ENCODE assay signal across 9 cellular contexts in the genomic region with DNA sequence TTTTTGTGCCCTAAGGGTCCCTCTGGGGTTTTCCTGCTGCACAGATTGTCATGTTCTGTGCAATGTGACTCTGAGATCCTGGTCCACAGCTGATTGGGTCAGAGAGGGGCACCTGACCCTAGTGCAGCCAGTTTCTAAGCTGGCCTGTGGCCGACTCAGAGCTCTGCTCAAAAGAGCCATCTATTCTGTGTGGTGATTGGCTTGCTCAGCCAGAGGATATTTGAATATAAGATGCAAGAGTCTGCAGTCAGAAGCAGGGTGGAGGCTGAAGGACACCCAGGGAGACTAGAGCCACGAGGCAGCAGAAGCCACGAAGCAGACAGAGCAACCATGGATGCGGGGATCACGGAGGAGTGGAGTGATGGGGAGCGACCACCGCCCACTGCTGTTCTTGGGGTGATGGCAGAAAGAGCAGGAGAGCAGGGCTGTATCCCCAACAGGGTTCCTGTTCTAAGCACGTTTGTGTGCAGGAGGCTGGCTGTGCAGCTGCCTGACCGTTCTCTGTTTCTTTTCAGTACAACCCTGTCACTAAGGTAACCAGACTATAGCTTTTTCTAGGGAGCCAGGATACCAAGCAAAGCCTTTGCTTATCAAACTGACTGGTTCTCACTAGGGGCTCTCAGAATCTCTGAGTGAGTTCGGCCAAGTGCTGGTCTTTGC. TPM values are rescaled to one million over a fixed set of nuclear protein-coding genes. Genes with fewer than 3 reads are reported as not detected.
DNase-seq lines count a peak whose midpoint lies in the region; ATAC-seq, FAIRE-seq and TF ChIP-seq lines count a peak whose summit lies in the region.
"Had no signal": no experiment of that assay in that cellular context is flagged by ENCODE, and none has a peak within 500 bp of the region (broad histone marks: within the 10 kb centered on the region; RNA-seq: fewer than 3 reads in every experiment).

No MANE protein-coding gene starts in this region.

- no peaks in the 10 kb centered on the region for H3K9me3 ChIP-seq in astrocyte (ENCODE audit: insufficient read depth, low read depth, low read length)

- no peaks in the 10 kb centered on the region for H3K79me2 ChIP-seq in astrocyte (ENCODE audit: insufficient read depth, low read length)

- CTCF ChIA-PET in activated CD4-positive, alpha-beta T cell treated with anti-CD3 and anti-CD28 coated beads, Interleukin-2, amount 10 ng/mL, durations not matched to agents 7 days and 5 days (lab: Charles Lee), result interaction anchor here (0.9 to 1.3 kb wide), 2 partner anchors 11 kb away, joined by 4 to 5 read pairs; no protein-coding TSS in a partner anchor

- DNase-seq in DMS 273 (lab: John Stamatoyannopoulos, UW; ENCODE audit: unreplicated experiment) (peak; percentile 78), DMS 273 treated with DMSO at 0.1 percent for 48 hours (lab: John Stamatoyannopoulos, UW) (no peak), astrocyte (ENCODE audit: low read depth) (no peak), midbrain (lab: John Stamatoyannopoulos, UW) (peak; percentile 68), 8988T (no peak)
- no peak for DNase-seq in activated CD4-positive, alpha-beta T cell treated with anti-CD3 and anti-CD28 coated beads, Interleukin-2, amount 10 ng/mL, durations not matched to agents 7 days and 5 days

- H3K4me3 ChIP-seq in astrocyte (ENCODE audit: insufficient read depth, low read depth, low read length), result no peak overlapping the region

- no peak for ATAC-seq in HG03025 (IDR thresholded peaks at IDR 0.05; ENCODE audit: low FRiP score, unreplicated experiment)

- TF ChIP-seq CTCF in astrocyte (IDR thresholded peaks at IDR 0.05; ENCODE audit: insufficient read depth, low read depth, low read length), result no peak

- H3K4me1 ChIP-seq in astrocyte (ENCODE audit: insufficient read depth, low read length), result no peaks in the 10 kb centered on the region

- H3K27ac Mint-ChIP-seq in astrocyte (ENCODE audit: unreplicated experiment), result no peak overlapping the region
- H3K27ac Mint-ChIP-seq in activated CD4-positive, alpha-beta T cell treated with anti-CD3 and anti-CD28 coated beads, Interleukin-2, amount 10 ng/mL, durations not matched to agents 7 days and 5 days, result no peak overlapping the region

- no peaks in the 10 kb centered on the region for H3K36me3 Mint-ChIP-seq in astrocyte (ENCODE audit: low read depth, unreplicated experiment)
- H3K36me3 Mint-ChIP-seq in activated CD4-positive, alpha-beta T cell treated with anti-CD3 and anti-CD28 coated beads, Interleukin-2, amount 10 ng/mL, durations not matched to agents 7 days and 5 days (ENCODE audit: low read depth), result no peaks in the 10 kb centered on the region

- peaks cover 9% of the 10 kb centered on the region for H3K27me3 Mint-ChIP-seq in astrocyte (ENCODE audit: low read depth, unreplicated experiment)
- H3K27me3 Mint-ChIP-seq in activated CD4-positive, alpha-beta T cell treated with anti-CD3 and anti-CD28 coated beads, Interleukin-2, amount 10 ng/mL, durations not matched to agents 7 days and 5 days, result peaks cover 20% of the 10 kb centered on the region

- no peak for TF ChIP-seq RAD21 in Ishikawa (IDR thresholded peaks at IDR 0.05; ENCODE audit: low read depth)

- H3K4me3 Mint-ChIP-seq in astrocyte (ENCODE audit: unreplicated experiment), result no peak overlapping the region
- H3K4me3 Mint-ChIP-seq in activated CD4-positive, alpha-beta T cell treated with anti-CD3 and anti-CD28 coated beads, Interleukin-2, amount 10 ng/mL, durations not matched to agents 7 days and 5 days, result no peak overlapping the region

- no peak overlapping the region for H3K27ac ChIP-seq in astrocyte (ENCODE audit: low read depth, low read length)
- H3K27ac ChIP-seq: 22Rv1 had no signal

- POLR2A ChIA-PET in activated CD4-positive, alpha-beta T cell treated with anti-CD3 and anti-CD28 coated beads, Interleukin-2, amount 10 ng/mL, durations not matched to agents 7 days and 5 days (lab: Charles Lee), result no interaction called here

- no peaks in the 10 kb centered on the region for H3K27me3 ChIP-seq in astrocyte (ENCODE audit: insufficient read depth, low read length)

- no peak overlapping the region for H3K9ac ChIP-seq in astrocyte (ENCODE audit: low read length)

- no peak for FAIRE-seq in astrocyte (lab: Jason Lieb, UNC)

- H3K4me2 ChIP-seq in astrocyte (ENCODE audit: low read length), result peak overlapping the region; percentile 18

- H3K9me3 Mint-ChIP-seq in astrocyte (ENCODE audit: unreplicated experiment), result peaks cover 2% of the 10 kb centered on the region
- H3K9me3 Mint-ChIP-seq in activated CD4-positive, alpha-beta T cell treated with anti-CD3 and anti-CD28 coated beads, Interleukin-2, amount 10 ng/mL, durations not matched to agents 7 days and 5 days, result no peaks in the 10 kb centered on the region

- TF ChIP-seq EP300 in Ishikawa (IDR thresholded peaks at IDR 0.05; ENCODE audit: borderline replicate concordance), result no peak

- peaks cover 8% of the 10 kb centered on the region for H3K4me1 Mint-ChIP-seq in astrocyte (ENCODE audit: low read depth, unreplicated experiment)
- peaks cover 4% of the 10 kb centered on the region for H3K4me1 Mint-ChIP-seq in activated CD4-positive, alpha-beta T cell treated with anti-CD3 and anti-CD28 coated beads, Interleukin-2, amount 10 ng/mL, durations not matched to agents 7 days and 5 days

- H4K20me1 ChIP-seq in astrocyte (ENCODE audit: insufficient read depth, low read length), result no peaks in the 10 kb centered on the region

- H3K36me3 ChIP-seq in astrocyte (ENCODE audit: insufficient read depth, low read length), result no peaks in the 10 kb centered on the region

- peak overlapping the region; percentile 21 for H2AFZ ChIP-seq in astrocyte (ENCODE audit: low read depth, low read length)

TF ChIP-seq in Ishikawa, 13 proteins besides CTCF, POLR2A, EP300 and RAD21:
- no peak for TF ChIP-seq TAF1 (IDR thresholded peaks at IDR 0.05; ENCODE audit: low read depth)
- no peak for TF ChIP-seq EGR1 (IDR thresholded peaks at IDR 0.05)
- TF ChIP-seq YY1 (IDR thresholded peaks at IDR 0.05; ENCODE audit: low read depth), result no peak
- no peak for TF ChIP-seq TCF12 (IDR thresholded peaks at IDR 0.05; ENCODE audit: low read depth)
- no peak for TF ChIP-seq CEBPB (IDR thresholded peaks at IDR 0.05)
- no peak for TF ChIP-seq ZBTB7A (IDR thresholded peaks at IDR 0.05; ENCODE audit: low read depth)
- no peak for TF ChIP-seq FOXM1 (IDR thresholded peaks at IDR 0.05; ENCODE audit: borderline replicate concordance, low read depth)
- peak; percentile 91 for TF ChIP-seq MAX (IDR thresholded peaks at IDR 0.05)
- no peak for TF ChIP-seq CREB1 (IDR thresholded peaks at IDR 0.05; ENCODE audit: low read depth)
- TF ChIP-seq TEAD4 (IDR thresholded peaks at IDR 0.05), result no peak
- TF ChIP-seq USF1 (IDR thresholded peaks at IDR 0.05), result peak; percentile 91
- TF ChIP-seq, protein P1, sequence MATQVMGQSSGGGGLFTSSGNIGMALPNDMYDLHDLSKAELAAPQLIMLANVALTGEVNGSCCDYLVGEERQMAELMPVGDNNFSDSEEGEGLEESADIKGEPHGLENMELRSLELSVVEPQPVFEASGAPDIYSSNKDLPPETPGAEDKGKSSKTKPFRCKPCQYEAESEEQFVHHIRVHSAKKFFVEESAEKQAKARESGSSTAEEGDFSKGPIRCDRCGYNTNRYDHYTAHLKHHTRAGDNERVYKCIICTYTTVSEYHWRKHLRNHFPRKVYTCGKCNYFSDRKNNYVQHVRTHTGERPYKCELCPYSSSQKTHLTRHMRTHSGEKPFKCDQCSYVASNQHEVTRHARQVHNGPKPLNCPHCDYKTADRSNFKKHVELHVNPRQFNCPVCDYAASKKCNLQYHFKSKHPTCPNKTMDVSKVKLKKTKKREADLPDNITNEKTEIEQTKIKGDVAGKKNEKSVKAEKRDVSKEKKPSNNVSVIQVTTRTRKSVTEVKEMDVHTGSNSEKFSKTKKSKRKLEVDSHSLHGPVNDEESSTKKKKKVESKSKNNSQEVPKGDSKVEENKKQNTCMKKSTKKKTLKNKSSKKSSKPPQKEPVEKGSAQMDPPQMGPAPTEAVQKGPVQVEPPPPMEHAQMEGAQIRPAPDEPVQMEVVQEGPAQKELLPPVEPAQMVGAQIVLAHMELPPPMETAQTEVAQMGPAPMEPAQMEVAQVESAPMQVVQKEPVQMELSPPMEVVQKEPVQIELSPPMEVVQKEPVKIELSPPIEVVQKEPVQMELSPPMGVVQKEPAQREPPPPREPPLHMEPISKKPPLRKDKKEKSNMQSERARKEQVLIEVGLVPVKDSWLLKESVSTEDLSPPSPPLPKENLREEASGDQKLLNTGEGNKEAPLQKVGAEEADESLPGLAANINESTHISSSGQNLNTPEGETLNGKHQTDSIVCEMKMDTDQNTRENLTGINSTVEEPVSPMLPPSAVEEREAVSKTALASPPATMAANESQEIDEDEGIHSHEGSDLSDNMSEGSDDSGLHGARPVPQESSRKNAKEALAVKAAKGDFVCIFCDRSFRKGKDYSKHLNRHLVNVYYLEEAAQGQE (IDR thresholded peaks at IDR 0.05; ENCODE audit: low read depth), result no peak
TF ChIP-seq in Ishikawa: peak in this region for 2.

RNA-seq across cellular contexts. Expression of gene RHEB, which starts 19.5 kb away (rescaled TPM):
- 131 and 143 TPM in 2 replicates for total RNA-seq in astrocyte
- 10 to 100 TPM; 86.8 to 90.7 TPM for total RNA-seq in activated CD4-positive, alpha-beta T cell treated with anti-CD3 and anti-CD28 coated beads, Interleukin-2, amount 10 ng/mL, durations not matched to agents 7 days and 5 days

Comparison
In these comparisons a context has a peak if more than half of its experiments do, and no peak if none do; other contexts are left out.
1. DNase-seq: peak in DMS 273 (single experiment) and midbrain (single experiment); none in DMS 273 treated with DMSO at 0.1 percent for 48 hours (single experiment), astrocyte (single experiment), 8988T (single experiment) and activated CD4-positive, alpha-beta T cell treated with anti-CD3 and anti-CD28 coated beads, Interleukin-2, amount 10 ng/mL, durations not matched to agents 7 days and 5 days (single experiment).